In genomic region chr12:4538207-4539160, GRCh38 we compare ENCODE assay signal across 8 cellular contexts. TPM values are rescaled to one million over a fixed set of nuclear protein-coding genes. Genes with fewer than 3 reads are reported as not detected.
DNase-seq lines count a peak whose midpoint lies in the region; ATAC-seq lines count a peak whose summit lies in the region.

TSS of gene RAD51AP1 (plus strand) at chr12:4538890. CDS start at chr12:4538940, 50 bp downstream.

- H3K4me3 Mint-ChIP-seq in effector memory CD8-positive, alpha-beta T cell = peak within 1 kb of the TSS; percentile 81 to 93

- no peaks in the 10 kb centered on the region for H3K9me3 Mint-ChIP-seq in effector memory CD8-positive, alpha-beta T cell

- DNase-seq in CMK (ENCODE audit: low read depth) (peak; percentile 85), HT1080 (ENCODE audit: low read depth) (peak; percentile 95), NOMO-1 treated with DMSO at 0.1 percent for 48 hours (lab: John Stamatoyannopoulos, UW; ENCODE audit: unreplicated experiment) (peak; percentile 97), medulla oblongata (ENCODE audit: extremely low spot score) (peak; percentile 98)
- peak; percentile 90 to 92 for DNase-seq in activated CD8-positive, alpha-beta memory T cell treated with anti-CD3 and anti-CD28 coated beads for 4 hours (ENCODE audit: low read depth in 2 of 2)
- DNase-seq in effector memory CD8-positive, alpha-beta T cell = peak; percentile 92 to 93 (median 93)
- peak; percentile 93 for DNase-seq in stimulated activated CD8-positive, alpha-beta memory T cell treated with anti-CD3 and anti-CD28 coated beads, Interleukin-12 subunit alpha, Interleukin-12 subunit beta, amount 100 ng/mL, for 1 hour (ENCODE audit: low read depth)

- H3K27ac Mint-ChIP-seq in effector memory CD8-positive, alpha-beta T cell = peak within 1 kb of the TSS; percentile 93 to 94

- H3K36me3 Mint-ChIP-seq in effector memory CD8-positive, alpha-beta T cell (ENCODE audit: insufficient read depth) = peaks cover 16% of the 10 kb centered on the region

- peak; percentile 85 for ATAC-seq in GM21360 (IDR thresholded peaks at IDR 0.05; ENCODE audit: unreplicated experiment)
- ATAC-seq in effector memory CD8-positive, alpha-beta T cell (replicated peaks) = peak; percentile 99

- no peaks in the 10 kb centered on the region for H3K27me3 Mint-ChIP-seq in effector memory CD8-positive, alpha-beta T cell

- H3K4me1 Mint-ChIP-seq in effector memory CD8-positive, alpha-beta T cell (ENCODE audit: low read depth in 2 of 2) = peaks cover 9 to 17% of the 10 kb centered on the region in 2 donors

RNA-seq across cellular contexts. Expression of gene RAD51AP1, which starts in this region (rescaled TPM):
- 28.7 and 38.0 TPM in 2 replicates for total RNA-seq in HT1080 (2014; rRNA removed; shearing (Covaris generic))
- polyA plus RNA-seq in HT1080 (2015; cell fraction: cytosol; rRNA removed) = 33.8 and 37.5 TPM in 2 replicates
- polyA plus RNA-seq in HT1080 (2015; cell fraction: nucleus; rRNA removed) = 55.8 and 66.4 TPM in 2 replicates

Comparison
In these comparisons a context has a peak if more than half of its experiments do, and no peak if none do; other contexts are left out.
1. Peak in every context shown above with its lines: DNase-seq and ATAC-seq.